8 cellular contexts compared by ENCODE assay signal in the genomic region with DNA sequence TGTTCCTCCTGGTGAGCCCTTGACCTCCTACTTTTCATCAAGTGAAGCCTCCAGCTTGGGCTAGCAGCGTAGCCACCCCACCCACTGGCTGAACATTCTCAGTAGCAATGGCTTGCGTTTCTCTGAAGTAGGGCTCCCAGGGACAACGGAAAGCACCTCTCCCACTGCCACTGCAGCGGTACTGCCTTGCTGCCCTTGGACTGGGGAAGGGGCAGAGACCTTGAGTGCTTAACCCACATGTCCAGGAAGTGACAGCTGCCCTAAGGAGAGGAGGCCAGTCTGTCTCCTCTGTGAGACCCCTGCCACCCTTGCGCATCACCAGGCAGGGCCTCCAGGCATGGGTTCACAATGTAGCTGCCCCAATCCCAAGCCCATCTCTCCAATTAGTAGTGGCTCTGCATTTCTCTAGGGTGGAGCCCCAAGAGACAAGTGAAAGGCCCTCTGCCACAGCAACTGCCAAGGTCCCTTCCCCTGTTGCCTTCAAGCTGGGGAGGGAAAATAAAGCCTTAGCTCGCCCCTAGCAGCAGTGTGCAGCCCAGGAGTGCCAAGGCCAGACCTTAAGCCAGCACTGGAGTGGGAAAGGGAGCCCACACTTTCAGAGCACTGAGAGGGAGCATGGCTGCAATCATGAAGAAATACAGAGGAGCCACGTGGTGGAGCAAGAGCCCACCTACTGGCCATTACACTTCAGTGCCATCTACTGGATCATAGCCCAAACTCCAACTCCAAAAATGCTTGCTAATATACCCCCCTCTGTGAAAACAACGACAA.
A peak's percentile ranks its signal among the peaks of the same experiment; 100 is the strongest.
DNase-seq lines count a peak whose midpoint lies in the region; ATAC-seq and TF ChIP-seq lines count a peak whose summit lies in the region.

No MANE protein-coding gene starts in this region.

- no peak overlapping the region for H3K4me3 Mint-ChIP-seq in osteocyte (ENCODE audit: unreplicated experiment)
- no peak overlapping the region for H3K4me3 Mint-ChIP-seq in natural killer cell

- TF ChIP-seq CTCF in astrocyte of the cerebellum (IDR thresholded peaks at IDR 0.05; ENCODE audit: low read depth, low read length, missing control alignments), result peak; percentile 66
- TF ChIP-seq CTCF in osteocyte (IDR thresholded peaks at IDR 0.05), result peak; percentile 58
- no peak for TF ChIP-seq CTCF in natural killer cell (IDR thresholded peaks at IDR 0.05)

- H3K27me3 Mint-ChIP-seq in osteocyte (ENCODE audit: unreplicated experiment), result no peaks in the 10 kb centered on the region
- no peaks in the 10 kb centered on the region for H3K27me3 Mint-ChIP-seq in natural killer cell (ENCODE audit: low read depth in 2 of 2)

- no peak overlapping the region for H3K4me3 ChIP-seq in astrocyte of the cerebellum (ENCODE audit: low read depth, low read length)

- H3K27ac Mint-ChIP-seq in osteocyte (ENCODE audit: unreplicated experiment) (no peak overlapping the region), natural killer cell (no peak overlapping the region)

- H3K4me1 Mint-ChIP-seq in osteocyte (ENCODE audit: unreplicated experiment) (peaks cover 2% of the 10 kb centered on the region), natural killer cell (no peaks in the 10 kb centered on the region)

- intact Hi-C loops in natural killer cell (cut with micrococcal nuclease), result no loop called here

- DNase-seq in CMK (ENCODE audit: low read depth), result peak; percentile 5
- peak; percentile 37 for DNase-seq in M059J (ENCODE audit: low read depth)
- peak; percentile 4 for DNase-seq in astrocyte of the cerebellum (ENCODE audit: low read depth)
- no peak for DNase-seq in osteocyte (ENCODE audit: extremely low spot score, unreplicated experiment)
- no peak for DNase-seq in middle frontal gyrus (ENCODE audit: extremely low spot score, low spot score)
- DNase-seq in stimulated activated CD4-positive, alpha-beta T cell treated with anti-CD3 and anti-CD28 coated beads, Interleukin-2, amount 100 ng/mL, for 48 hours, result no peak
- no peak for DNase-seq in natural killer cell

- H3K9me3 Mint-ChIP-seq in osteocyte (ENCODE audit: unreplicated experiment) (peaks cover 15% of the 10 kb centered on the region), natural killer cell (peaks cover 24 to 32% of the 10 kb centered on the region in 2 donors)

- ATAC-seq in GM21447 (IDR thresholded peaks at IDR 0.05; ENCODE audit: unreplicated experiment) (peak; percentile 83), natural killer cell (no peak)

- H3K36me3 Mint-ChIP-seq in osteocyte (ENCODE audit: unreplicated experiment) (peaks cover 2% of the 10 kb centered on the region), natural killer cell (peaks cover 17% of the 10 kb centered on the region)

- in situ Hi-C loops in astrocyte of the cerebellum (cut with HindIII; ENCODE audit: low sequenced_read_pairs), result no loop called here

Comparison
In these comparisons a context has a peak if more than half of its experiments do, and no peak if none do; other contexts are left out.
1. DNase-seq: peak in CMK (single experiment), M059J (single experiment) and astrocyte of the cerebellum (single experiment); none in osteocyte (single experiment), middle frontal gyrus (single experiment), stimulated activated CD4-positive, alpha-beta T cell treated with anti-CD3 and anti-CD28 coated beads, Interleukin-2, amount 100 ng/mL, for 48 hours (0 of 2) and natural killer cell (single experiment).